Comparison of ENCODE assay signal across 10 cellular contexts in the genomic region with DNA sequence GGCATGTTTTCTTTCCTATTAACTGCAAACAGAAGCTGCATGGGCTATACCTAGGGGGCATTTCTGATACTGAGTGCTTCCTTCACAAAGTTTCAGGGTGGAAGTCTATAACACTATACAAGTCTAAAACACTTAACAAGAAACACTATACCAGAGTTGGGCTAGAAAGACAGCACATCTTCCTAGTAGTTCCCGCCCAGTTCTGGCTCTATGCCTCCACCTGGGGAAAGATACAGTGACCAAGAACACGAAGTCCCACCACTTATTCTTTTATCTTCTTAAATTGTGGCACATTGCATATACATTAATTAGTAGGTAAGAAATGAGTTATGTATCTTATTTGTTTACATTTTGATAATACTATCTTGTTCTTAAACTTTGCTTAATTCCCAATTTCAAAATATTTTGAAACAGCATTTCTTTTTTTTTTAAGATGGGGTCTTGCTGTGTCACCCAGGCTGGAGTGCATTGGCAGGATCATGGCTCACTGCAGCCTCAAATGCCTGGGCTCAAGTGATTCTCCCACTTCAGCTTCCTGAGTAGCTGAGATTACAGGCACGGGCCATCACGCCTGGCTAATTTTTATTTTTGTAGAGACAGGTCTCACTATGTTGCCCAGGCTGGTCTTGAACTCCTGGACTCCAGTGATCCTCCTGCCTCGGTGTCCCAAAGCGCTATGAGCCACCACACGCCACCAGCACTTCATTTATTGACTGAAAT. TPM values are rescaled to one million over a fixed set of nuclear protein-coding genes. Genes with fewer than 3 reads are reported as not detected.
"Had no signal": no experiment of that assay in that cellular context is flagged by ENCODE, and none has a peak within 500 bp of the region (broad histone marks: within the 10 kb centered on the region; RNA-seq: fewer than 3 reads in every experiment).

No MANE protein-coding gene starts in this region.

- H3K4me1 ChIP-seq: HAP-1 had no signal

- H3K9me3 ChIP-seq: HAP-1 had no signal

- DNase-seq: H7, HFFc6, KBM-7 had no signal

- ATAC-seq: GM23338, HCT116, HepG2 had no signal

- H3K4me3 ChIP-seq: GM23338, HAP-1 had no signal

- H3K27ac ChIP-seq: HL-60 had no signal

RNA-seq across cellular contexts. Expression of gene THRSP, which starts 34.2 kb away (rescaled TPM):
- total RNA-seq: GM23338, H4, H7, HFFc6, HT1080 had no signal
